Comparison of ENCODE assay signal across 5 cellular contexts in the genomic region with DNA sequence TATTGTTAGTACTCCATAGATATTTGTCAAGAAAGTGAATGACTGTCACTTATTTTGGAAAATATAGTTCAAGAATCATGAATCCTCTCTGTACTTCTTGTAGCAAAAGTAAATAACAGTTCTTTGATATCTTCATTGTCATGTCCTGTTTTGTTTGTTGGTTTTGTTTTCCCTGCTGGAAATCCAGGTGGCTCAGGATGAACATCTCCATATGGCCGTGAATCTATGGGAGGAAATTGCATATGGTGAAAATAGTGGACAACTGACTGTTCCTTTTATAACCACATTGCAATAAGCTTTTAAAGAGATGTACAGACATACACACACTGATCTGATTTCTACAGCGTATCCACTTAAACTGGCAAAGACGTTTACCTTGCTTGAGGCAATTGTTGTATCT.
"Had no signal": no experiment of that assay in that cellular context is flagged by ENCODE, and none has a peak within 500 bp of the region (broad histone marks: within the 10 kb centered on the region; RNA-seq: fewer than 3 reads in every experiment).

No MANE protein-coding gene starts in this region.

- H3K27ac Mint-ChIP-seq: GM23338, H9, IgD-negative memory B cell had no signal

- H3K9me3 Mint-ChIP-seq: H9 had no signal

- DNase-seq: H9, HCEC 1CT, KBM-7 had no signal

- H3K4me3 Mint-ChIP-seq: GM23338, H9, IgD-negative memory B cell had no signal

- H3K4me1 Mint-ChIP-seq: GM23338, IgD-negative memory B cell had no signal

- H3K36me3 Mint-ChIP-seq: IgD-negative memory B cell had no signal

- H3K27me3 Mint-ChIP-seq: IgD-negative memory B cell had no signal
